Comparison of ENCODE assay signal across 12 cellular contexts in genomic region chr4:143372093-143372915, GRCh38. TPM values are rescaled to one million over a fixed set of nuclear protein-coding genes. Genes with fewer than 3 reads are reported as not detected.
A peak's percentile ranks its signal among the peaks of the same experiment; 100 is the strongest.
DNase-seq lines count a peak whose midpoint lies in the region; ATAC-seq and TF ChIP-seq lines count a peak whose summit lies in the region.
"Had no signal": no experiment of that assay in that cellular context is flagged by ENCODE, and none has a peak within 500 bp of the region (broad histone marks: within the 10 kb centered on the region; RNA-seq: fewer than 3 reads in every experiment).

No MANE protein-coding gene starts in this region.

- CTCF ChIA-PET in mammary epithelial cell (lab: Charles Lee; ENCODE audit: low non-redundant PET) = no interaction called here

- H3K79me2 ChIP-seq in mammary epithelial cell (ENCODE audit: insufficient read depth, low read length) = peaks cover 77% of the 10 kb centered on the region

- no peak for TF ChIP-seq CTCF in neural crest cell (conservative IDR thresholded peaks at IDR 0.05)
- TF ChIP-seq CTCF in mammary epithelial cell (conservative IDR thresholded peaks at IDR 0.05 in 1 of 2, IDR thresholded peaks at IDR 0.05 in 1 of 2; ENCODE audit: extremely low read depth in 1 of 2, insufficient read depth in 1 of 2, low read depth in 1 of 2, low read length in 2 of 2) = no peak

- peaks cover 8% of the 10 kb centered on the region for H3K36me3 Mint-ChIP-seq in neural crest cell (ENCODE audit: low read depth)
- H3K36me3 Mint-ChIP-seq in activated T-cell treated with anti-CD3 and anti-CD28 coated beads, Interleukin-2, amount 50 U/mL, for 4 hours (ENCODE audit: insufficient read depth) = peaks cover 2% of the 10 kb centered on the region

- no peaks in the 10 kb centered on the region for H3K9me3 ChIP-seq in mammary epithelial cell (replicated peaks; ENCODE audit: insufficient read depth, low read length)

- H4K20me1 ChIP-seq in mammary epithelial cell (ENCODE audit: insufficient read depth, low read length) = no peaks in the 10 kb centered on the region

- in situ Hi-C loops in mammary epithelial cell (cut with MboI; ENCODE audit: low sequenced_read_pairs in 2 of 2) = no loop called here

- 94% methylated on average over 1 of the region's 1 CpG for WGBS in mammary epithelial cell (ENCODE audit: low coverage, missing lambda C conversion rate)

- H3K27ac ChIP-seq in mammary epithelial cell (ENCODE audit: insufficient read depth, low read depth, low read length) = no peak overlapping the region
- H3K27ac ChIP-seq: epithelial cell of prostate had no signal

- H3K4me1 Mint-ChIP-seq in neural crest cell = peaks cover 14% of the 10 kb centered on the region
- H3K4me1 Mint-ChIP-seq in activated T-cell treated with anti-CD3 and anti-CD28 coated beads, Interleukin-2, amount 50 U/mL, for 4 hours (ENCODE audit: low read depth) = no peaks in the 10 kb centered on the region
- H3K4me1 Mint-ChIP-seq: activated CD4-positive, alpha-beta T cell treated with anti-CD3 and anti-CD28 coated beads for 36 hours had no signal

- no peaks in the 10 kb centered on the region for H3K27me3 ChIP-seq in mammary epithelial cell (ENCODE audit: insufficient read depth, low read length)

- no peak overlapping the region for H3K9ac ChIP-seq in mammary epithelial cell (ENCODE audit: insufficient read depth, low read length)

- H3K9me3 Mint-ChIP-seq in neural crest cell = peaks cover 5% of the 10 kb centered on the region
- peaks cover 3% of the 10 kb centered on the region for H3K9me3 Mint-ChIP-seq in activated T-cell treated with anti-CD3 and anti-CD28 coated beads, Interleukin-2, amount 50 U/mL, for 4 hours

- H3K27me3 Mint-ChIP-seq in neural crest cell (ENCODE audit: low read depth) = no peaks in the 10 kb centered on the region
- H3K27me3 Mint-ChIP-seq in activated T-cell treated with anti-CD3 and anti-CD28 coated beads, Interleukin-2, amount 50 U/mL, for 4 hours (ENCODE audit: low read depth) = peaks cover 12% of the 10 kb centered on the region
- H3K27me3 Mint-ChIP-seq: activated CD4-positive, alpha-beta T cell treated with anti-CD3 and anti-CD28 coated beads for 36 hours had no signal

- no peak for DNase-seq in neural crest cell (ENCODE audit: low read depth, low spot score)
- no peak for DNase-seq in RKO (ENCODE audit: low spot score)
- no peak for DNase-seq in activated T-cell treated with anti-CD3 and anti-CD28 coated beads, Interleukin-2, amount 50 U/mL, for 4 hours
- no peak for DNase-seq in left colon
- no peak for DNase-seq in mammary epithelial cell
- DNase-seq: activated CD4-positive, alpha-beta T cell treated with anti-CD3 and anti-CD28 coated beads for 36 hours; DMS79; immature natural killer cell had no signal

- BruUV-seq in mammary epithelial cell (replicated peaks; lab: Mats Ljungman, UMichigan) = no TSS peak

- intact Hi-C loops in left colon (cut with DNase I, micrococcal nuclease) (no loop called here), mammary epithelial cell (cut with micrococcal nuclease) (no loop called here)

- H3K4me1 ChIP-seq in mammary epithelial cell (ENCODE audit: insufficient read depth, low read length) = no peaks in the 10 kb centered on the region

- H3K4me2 ChIP-seq in mammary epithelial cell (ENCODE audit: insufficient read depth, low read depth, low read length) = no peak overlapping the region

- dilution Hi-C loops in mammary epithelial cell (cut with HindIII; ENCODE audit: low sequenced_read_pairs) = no loop called here

- H3K27ac Mint-ChIP-seq in neural crest cell (ENCODE audit: unreplicated experiment) = peak overlapping the region; percentile 55
- H3K27ac Mint-ChIP-seq: activated CD4-positive, alpha-beta T cell treated with anti-CD3 and anti-CD28 coated beads for 36 hours had no signal

- ATAC-seq in GM18873 (IDR thresholded peaks at IDR 0.05; ENCODE audit: low FRiP score, unreplicated experiment) = peak; percentile 77
- peak; percentile 69 for ATAC-seq in GM21723 (IDR thresholded peaks at IDR 0.05; ENCODE audit: unreplicated experiment)
- peak; percentile 62 for ATAC-seq in HG03280 (IDR thresholded peaks at IDR 0.05; ENCODE audit: unreplicated experiment)
- no peak for ATAC-seq in activated T-cell treated with anti-CD3 and anti-CD28 coated beads, Interleukin-2, amount 50 U/mL, for 4 hours
- no peak for ATAC-seq in left colon
- ATAC-seq: activated CD4-positive, alpha-beta T cell treated with anti-CD3 and anti-CD28 coated beads for 36 hours had no signal

- no peak overlapping the region for H3K4me3 Mint-ChIP-seq in neural crest cell
- no peak overlapping the region for H3K4me3 Mint-ChIP-seq in activated T-cell treated with anti-CD3 and anti-CD28 coated beads, Interleukin-2, amount 50 U/mL, for 4 hours
- H3K4me3 Mint-ChIP-seq: activated CD4-positive, alpha-beta T cell treated with anti-CD3 and anti-CD28 coated beads for 36 hours; immature natural killer cell had no signal

- no peak overlapping the region for H2AFZ ChIP-seq in mammary epithelial cell (ENCODE audit: low read depth, low read length)

- no peaks in the 10 kb centered on the region for H3K36me3 ChIP-seq in mammary epithelial cell (ENCODE audit: insufficient read depth, low read length)

- H3K4me3 ChIP-seq in mammary epithelial cell (replicated peaks in 1 of 3; ENCODE audit: insufficient read depth in 1 of 3, low read depth in 2 of 3, low read length in 3 of 3) = no peak overlapping the region

RNA-seq across cellular contexts. Expression of gene GAB1, which starts 35.6 kb away (rescaled TPM):
- total RNA-seq in neural crest cell = 27.2 and 29.2 TPM in 2 replicates
- total RNA-seq in activated T-cell treated with anti-CD3 and anti-CD28 coated beads, Interleukin-2, amount 50 U/mL, for 4 hours = under 1 TPM; 0.30 to 0.95 (median 0.61) TPM
- 10 to 100 TPM; 69.0 to 71.1 TPM for total RNA-seq in left colon
- 10 to 100 TPM; 20.5 to 20.7 TPM for total RNA-seq in mammary epithelial cell
- 9.1 TPM for polyA plus RNA-seq in mammary epithelial cell
- polyA minus RNA-seq in mammary epithelial cell = 67.3 TPM

Comparison
In these comparisons a context has a peak if more than half of its experiments do, and no peak if none do; other contexts are left out.
1. ATAC-seq: peak in GM18873 (single experiment), GM21723 (single experiment) and HG03280 (single experiment); none in activated T-cell treated with anti-CD3 and anti-CD28 coated beads, Interleukin-2, amount 50 U/mL, for 4 hours (0 of 2) and left colon (single experiment).
2. RNA of gene GAB1, which starts 35.6 kb away (total RNA-seq): 69.0 to 71.1 TPM in left colon, 27.2 to 29.2 TPM in neural crest cell and 20.5 to 20.7 TPM in mammary epithelial cell; 0.30 to 0.95 TPM in activated T-cell treated with anti-CD3 and anti-CD28 coated beads, Interleukin-2, amount 50 U/mL, for 4 hours; every median in the first group is over 10 times any median in the second.